In genomic region chr12:31890295-31891285, GRCh38 we compare ENCODE assay signal across 10 cellular contexts.
A peak's percentile ranks its signal among the peaks of the same experiment; 100 is the strongest.
DNase-seq lines count a peak whose midpoint lies in the region; ATAC-seq lines count a peak whose summit lies in the region.
"Had no signal": no experiment of that assay in that cellular context is flagged by ENCODE, and none has a peak within 500 bp of the region (broad histone marks: within the 10 kb centered on the region; RNA-seq: fewer than 3 reads in every experiment).

No MANE protein-coding gene starts in this region.

- intact Hi-C loops in activated CD4-positive, alpha-beta T cell treated with anti-CD3 and anti-CD28 coated beads for 36 hours (cut with DNase I, micrococcal nuclease): no loop called here

- DNase-seq in activated CD4-positive, alpha-beta T cell treated with anti-CD3 and anti-CD28 coated beads for 36 hours: no peak
- DNase-seq in activated CD4-positive, alpha-beta T cell treated with anti-CD3 and anti-CD28 coated beads, Interleukin-2, amount 50 U/mL, for 1 hour: no peak
- DNase-seq in stimulated activated effector memory CD8-positive, alpha-beta T cell treated with anti-CD3 and anti-CD28 coated beads, Interleukin-12 subunit alpha, Interleukin-12 subunit beta, amount 100 ng/mL, for 72 hours (ENCODE audit: low spot score in 2 of 2): no peak
- DNase-seq in superior temporal gyrus (ENCODE audit: extremely low spot score) (no peak), DMS153 treated with DMSO at 0.1 percent for 48 hours (lab: John Stamatoyannopoulos, UW; ENCODE audit: unreplicated experiment) (no peak)
- DNase-seq: heart left ventricle had no signal

- H3K27ac Mint-ChIP-seq in activated CD4-positive, alpha-beta T cell treated with anti-CD3 and anti-CD28 coated beads for 36 hours: peak overlapping the region; percentile 78
- peak overlapping the region; percentile 68 for H3K27ac Mint-ChIP-seq in activated T-helper 17 cell treated with anti-CD3 and anti-CD28 coated beads, Interleukin-2, amount 50 U/mL, for 72 hours
- H3K27ac Mint-ChIP-seq in stimulated activated effector memory CD8-positive, alpha-beta T cell treated with anti-CD3 and anti-CD28 coated beads, Interleukin-12 subunit alpha, Interleukin-12 subunit beta, amount 100 ng/mL, for 72 hours: peak overlapping the region; percentile 83

- CTCF ChIA-PET in activated CD4-positive, alpha-beta T cell treated with anti-CD3 and anti-CD28 coated beads for 36 hours (lab: Charles Lee): interaction anchor here (0.6 to 1.0 kb wide), 3 partner anchors 20 to 152 kb away, joined by 3 to 5 read pairs (median 3); no protein-coding TSS in a partner anchor

- H3K36me3 Mint-ChIP-seq in activated CD4-positive, alpha-beta T cell treated with anti-CD3 and anti-CD28 coated beads for 36 hours (ENCODE audit: low read depth): peaks cover 62% of the 10 kb centered on the region
- peaks cover 5% of the 10 kb centered on the region for H3K36me3 Mint-ChIP-seq in activated T-helper 17 cell treated with anti-CD3 and anti-CD28 coated beads, Interleukin-2, amount 50 U/mL, for 72 hours (ENCODE audit: low read depth)
- peaks cover 19% of the 10 kb centered on the region for H3K36me3 Mint-ChIP-seq in stimulated activated effector memory CD8-positive, alpha-beta T cell treated with anti-CD3 and anti-CD28 coated beads, Interleukin-12 subunit alpha, Interleukin-12 subunit beta, amount 100 ng/mL, for 72 hours

- peaks cover 52% of the 10 kb centered on the region for H3K4me1 Mint-ChIP-seq in activated CD4-positive, alpha-beta T cell treated with anti-CD3 and anti-CD28 coated beads for 36 hours
- H3K4me1 Mint-ChIP-seq in activated T-helper 17 cell treated with anti-CD3 and anti-CD28 coated beads, Interleukin-2, amount 50 U/mL, for 72 hours: peaks cover 26% of the 10 kb centered on the region
- peaks cover 23% of the 10 kb centered on the region for H3K4me1 Mint-ChIP-seq in stimulated activated effector memory CD8-positive, alpha-beta T cell treated with anti-CD3 and anti-CD28 coated beads, Interleukin-12 subunit alpha, Interleukin-12 subunit beta, amount 100 ng/mL, for 72 hours

- peak; percentile 42 for ATAC-seq in activated CD4-positive, alpha-beta T cell treated with anti-CD3 and anti-CD28 coated beads for 36 hours
- peak; percentile 61 for ATAC-seq in HG03432 (IDR thresholded peaks at IDR 0.05; ENCODE audit: unreplicated experiment)
- ATAC-seq in activated T-helper 17 cell treated with anti-CD3 and anti-CD28 coated beads, Interleukin-2, amount 50 U/mL, for 72 hours (replicated peaks): peak; percentile 54
- ATAC-seq in stimulated activated effector memory CD8-positive, alpha-beta T cell treated with anti-CD3 and anti-CD28 coated beads, Interleukin-12 subunit alpha, Interleukin-12 subunit beta, amount 100 ng/mL, for 72 hours: peak; percentile 79
- ATAC-seq in HG03045 (IDR thresholded peaks at IDR 0.05; ENCODE audit: unreplicated experiment): no peak
- ATAC-seq: A549, heart left ventricle had no signal

- H3K9me3 Mint-ChIP-seq in activated CD4-positive, alpha-beta T cell treated with anti-CD3 and anti-CD28 coated beads for 36 hours (ENCODE audit: low read depth): peaks cover 53% of the 10 kb centered on the region
- peaks cover 31% of the 10 kb centered on the region for H3K9me3 Mint-ChIP-seq in activated T-helper 17 cell treated with anti-CD3 and anti-CD28 coated beads, Interleukin-2, amount 50 U/mL, for 72 hours
- peaks cover 21% of the 10 kb centered on the region for H3K9me3 Mint-ChIP-seq in stimulated activated effector memory CD8-positive, alpha-beta T cell treated with anti-CD3 and anti-CD28 coated beads, Interleukin-12 subunit alpha, Interleukin-12 subunit beta, amount 100 ng/mL, for 72 hours

- POLR2A ChIA-PET in activated CD4-positive, alpha-beta T cell treated with anti-CD3 and anti-CD28 coated beads for 36 hours (lab: Charles Lee): interaction anchor here (0.8 kb wide), 1 partner anchor 154 kb away, joined by 5 read pairs; no protein-coding TSS in a partner anchor

- H3K27me3 Mint-ChIP-seq in activated CD4-positive, alpha-beta T cell treated with anti-CD3 and anti-CD28 coated beads for 36 hours: no peaks in the 10 kb centered on the region
- no peaks in the 10 kb centered on the region for H3K27me3 Mint-ChIP-seq in activated T-helper 17 cell treated with anti-CD3 and anti-CD28 coated beads, Interleukin-2, amount 50 U/mL, for 72 hours

- H3K4me3 Mint-ChIP-seq in activated CD4-positive, alpha-beta T cell treated with anti-CD3 and anti-CD28 coated beads for 36 hours: no peak overlapping the region
- peak overlapping the region; percentile 69 for H3K4me3 Mint-ChIP-seq in activated T-helper 17 cell treated with anti-CD3 and anti-CD28 coated beads, Interleukin-2, amount 50 U/mL, for 72 hours
- peak overlapping the region; percentile 15 for H3K4me3 Mint-ChIP-seq in stimulated activated effector memory CD8-positive, alpha-beta T cell treated with anti-CD3 and anti-CD28 coated beads, Interleukin-12 subunit alpha, Interleukin-12 subunit beta, amount 100 ng/mL, for 72 hours
